Comparison of ENCODE assay signal across 29 cellular contexts in genomic region chr16:55357241-55357640, GRCh38. TPM values are rescaled to one million over a fixed set of nuclear protein-coding genes. Genes with fewer than 3 reads are reported as not detected.
"Had no signal": no experiment of that assay in that cellular context is flagged by ENCODE, and none has a peak within 500 bp of the region (broad histone marks: within the 10 kb centered on the region; RNA-seq: fewer than 3 reads in every experiment).

No MANE protein-coding gene starts in this region.

- DNase-seq: effector CD8-positive, alpha-beta T cell; endodermal cell; foreskin fibroblast; gastrocnemius medialis; heart left ventricle; kidney; left cardiac atrium; left lung; mesendoderm; naive thymus-derived CD8-positive, alpha-beta T cell; nephron progenitor cell; nucleus accumbens; stimulated activated CD4-positive, alpha-beta T cell treated with anti-CD3 and anti-CD28 coated beads, Interleukin-12 subunit alpha, Interleukin-12 subunit beta, amount 100 ng/mL, for 4 hours; stimulated activated CD4-positive, alpha-beta T cell treated with anti-CD3 and anti-CD28 coated beads, Interleukin-1b, Interleukin-23, amount 100 ng/mL, for 48 hours; stimulated activated CD4-positive, alpha-beta T cell treated with anti-CD3 and anti-CD28 coated beads, Interleukin-4, amount 100 ng/mL, for 1 hour; stimulated activated CD8-positive, alpha-beta memory T cell treated with anti-CD3 and anti-CD28 coated beads, Interleukin-4, amount 100 ng/mL, for 48 hours; stimulated activated naive CD4-positive, alpha-beta T cell; stimulated activated naive CD8-positive, alpha-beta T cell treated with anti-CD3 and anti-CD28 coated beads, Interleukin-15, amount 100 ng/mL, for 72 hours; transverse colon; upper lobe of right lung; uterus had no signal

- H3K36me3 Mint-ChIP-seq: naive thymus-derived CD8-positive, alpha-beta T cell had no signal

- H3K4me1 ChIP-seq: gastrocnemius medialis, heart left ventricle, left lung, prostate gland, right atrium auricular region, suprapubic skin, transverse colon, upper lobe of right lung, uterus had no signal

- H3K27me3 Mint-ChIP-seq: stimulated activated naive CD8-positive, alpha-beta T cell treated with anti-CD3 and anti-CD28 coated beads, Interleukin-15, amount 100 ng/mL, for 72 hours had no signal

- H3K79me2 ChIP-seq: hepatocyte had no signal

- H3K4me2 ChIP-seq: hepatocyte, smooth muscle cell had no signal

- H3K36me3 ChIP-seq: gastrocnemius medialis, heart left ventricle, left lung, prostate gland, right atrium auricular region, suprapubic skin, transverse colon, upper lobe of right lung, uterus had no signal

- H3K9me3 ChIP-seq: gastrocnemius medialis, left lung, prostate gland, suprapubic skin, transverse colon, upper lobe of right lung, uterus had no signal

- H3K4me3 ChIP-seq: gastrocnemius medialis, heart left ventricle, hepatocyte, left lung, prostate gland, right atrium auricular region, smooth muscle cell, suprapubic skin, transverse colon, upper lobe of right lung, uterus had no signal

- H3K27ac Mint-ChIP-seq: dendritic cell treated with granulocyte-macrophage colony-stimulating factor and Interleukin-4, amounts not matched to agents 40 ng/mL and 50 ng/mL, for 4 days; endodermal cell; naive thymus-derived CD8-positive, alpha-beta T cell; nephron progenitor cell; stimulated activated naive CD8-positive, alpha-beta T cell treated with anti-CD3 and anti-CD28 coated beads, Interleukin-15, amount 100 ng/mL, for 72 hours had no signal

- H3K4me1 Mint-ChIP-seq: endodermal cell; naive thymus-derived CD8-positive, alpha-beta T cell; nephron progenitor cell; stimulated activated naive CD8-positive, alpha-beta T cell treated with anti-CD3 and anti-CD28 coated beads, Interleukin-15, amount 100 ng/mL, for 72 hours had no signal

- H3K4me3 Mint-ChIP-seq: dendritic cell treated with granulocyte-macrophage colony-stimulating factor and Interleukin-4, amounts not matched to agents 40 ng/mL and 50 ng/mL, for 4 days; endodermal cell; naive thymus-derived CD8-positive, alpha-beta T cell; nephron progenitor cell; stimulated activated naive CD8-positive, alpha-beta T cell treated with anti-CD3 and anti-CD28 coated beads, Interleukin-15, amount 100 ng/mL, for 72 hours had no signal

- H2AFZ ChIP-seq: hepatocyte had no signal

- H3K27me3 ChIP-seq: heart left ventricle, left lung, right atrium auricular region, upper lobe of right lung, uterus had no signal

- H3K27ac ChIP-seq: epithelial cell of prostate, gastrocnemius medialis, heart left ventricle, hepatocyte, left lung, prostate gland, right atrium auricular region, suprapubic skin, transverse colon, upper lobe of right lung, uterus had no signal

- H3K9me3 Mint-ChIP-seq: dendritic cell treated with granulocyte-macrophage colony-stimulating factor and Interleukin-4, amounts not matched to agents 40 ng/mL and 50 ng/mL, for 4 days; nephron progenitor cell; stimulated activated naive CD8-positive, alpha-beta T cell treated with anti-CD3 and anti-CD28 coated beads, Interleukin-15, amount 100 ng/mL, for 72 hours had no signal

RNA-seq across cellular contexts. Expression of gene IRX6, which starts 33.2 kb away (rescaled TPM):
- total RNA-seq: lung microvascular endothelial cell; naive thymus-derived CD8-positive, alpha-beta T cell; smooth muscle cell had no signal
- polyA plus RNA-seq: hepatocyte; naive thymus-derived CD8-positive, alpha-beta T cell; smooth muscle cell had no signal
